Comparison of ENCODE assay signal across 8 cellular contexts in genomic region chr7:151244156-151244870, GRCh38. TPM values are rescaled to one million over a fixed set of nuclear protein-coding genes. Genes with fewer than 3 reads are reported as not detected.
DNase-seq lines count a peak whose midpoint lies in the region; ATAC-seq and TF ChIP-seq lines count a peak whose summit lies in the region.

No MANE protein-coding gene starts in this region.

- H2AFZ ChIP-seq in H9 (ENCODE audit: low read length): no peak overlapping the region

- no peak overlapping the region for H2BK12ac ChIP-seq in H9 (ENCODE audit: insufficient read length, low read depth, low read length)

- no peak overlapping the region for H2AK5ac ChIP-seq in H9 (ENCODE audit: insufficient read length, low read length)

- H3K9me3 Mint-ChIP-seq in CD4-positive, CD25-positive, alpha-beta regulatory T cell: peaks cover 0 to 2% (median 0%) of the 10 kb centered on the region in 7 donors
- H3K9me3 Mint-ChIP-seq in H9: no peaks in the 10 kb centered on the region; a peak in 1 of 5 replicates
- H3K9me3 Mint-ChIP-seq in activated naive CD4-positive, alpha-beta T cell treated with anti-CD3 and anti-CD28 coated beads, Interleukin-2, amount 50 U/mL, for 24 hours: no peaks in the 10 kb centered on the region

- ATAC-seq in CD4-positive, CD25-positive, alpha-beta regulatory T cell (ENCODE audit: low read depth in 2 of 2): no peak
- ATAC-seq in heart right ventricle: no peak

- H4K5ac ChIP-seq in H9 (ENCODE audit: insufficient read length, low read depth, low read length): no peak overlapping the region

- no peak overlapping the region for H3K4ac ChIP-seq in H9 (ENCODE audit: low read depth, low read length)

- H2BK20ac ChIP-seq in H9 (ENCODE audit: low read depth, low read length, poor library complexity, severe bottlenecking): no peak overlapping the region

- H3K4me1 Mint-ChIP-seq in CD4-positive, CD25-positive, alpha-beta regulatory T cell: peaks cover 5 to 50% (median 20%) of the 10 kb centered on the region in 4 donors
- H3K4me1 Mint-ChIP-seq in H9: peaks cover 38 to 47% of the 10 kb centered on the region in 2 experiments
- H3K4me1 Mint-ChIP-seq in activated naive CD4-positive, alpha-beta T cell treated with anti-CD3 and anti-CD28 coated beads, Interleukin-2, amount 50 U/mL, for 24 hours: peaks cover 49% of the 10 kb centered on the region

- peak overlapping the region; percentile 71 to 91 (median 82) for H3K4me3 Mint-ChIP-seq in CD4-positive, CD25-positive, alpha-beta regulatory T cell
- H3K4me3 Mint-ChIP-seq in H9: peak overlapping the region; percentile 52 to 77; a peak in 4 of 5 replicates
- peak overlapping the region; percentile 79 for H3K4me3 Mint-ChIP-seq in activated naive CD4-positive, alpha-beta T cell treated with anti-CD3 and anti-CD28 coated beads, Interleukin-2, amount 50 U/mL, for 24 hours

- no peaks in the 10 kb centered on the region for H3K9me3 ChIP-seq in CD4-positive, CD25-positive, alpha-beta regulatory T cell (ENCODE audit: control insufficient read depth in 2 of 2, low read length in 2 of 2)
- H3K9me3 ChIP-seq in H9 (ENCODE audit: control insufficient read depth, low read depth, low read length): no peaks in the 10 kb centered on the region
- H3K9me3 ChIP-seq in heart right ventricle: no peaks in the 10 kb centered on the region
- H3K9me3 ChIP-seq in sigmoid colon: no peaks in the 10 kb centered on the region

- H3K27me3 Mint-ChIP-seq in CD4-positive, CD25-positive, alpha-beta regulatory T cell: peaks cover 46% of the 10 kb centered on the region
- peaks cover 55% of the 10 kb centered on the region for H3K27me3 Mint-ChIP-seq in H9 (ENCODE audit: low read depth)
- peaks cover 8% of the 10 kb centered on the region for H3K27me3 Mint-ChIP-seq in activated naive CD4-positive, alpha-beta T cell treated with anti-CD3 and anti-CD28 coated beads, Interleukin-2, amount 50 U/mL, for 24 hours

- no peak overlapping the region for H3K18ac ChIP-seq in H9 (ENCODE audit: insufficient read length, low read depth, low read length)

- H3K14ac ChIP-seq in H9 (ENCODE audit: insufficient read depth, low read length): no peak overlapping the region

- peak overlapping the region; percentile 59 for H3K4me2 ChIP-seq in H9 (ENCODE audit: insufficient read depth, insufficient read length, low read length)

- H3K23me2 ChIP-seq in H9 (ENCODE audit: insufficient read length, low read depth, low read length, poor library complexity, severe bottlenecking): peaks cover 10% of the 10 kb centered on the region

- H3K56ac ChIP-seq in H9 (ENCODE audit: insufficient read length, low read depth, low read length): no peak overlapping the region

- no peaks in the 10 kb centered on the region for H3K79me2 ChIP-seq in H9 (ENCODE audit: insufficient read depth, low read length)

- peak; percentile 33 to 74 (median 54) for DNase-seq in CD4-positive, CD25-positive, alpha-beta regulatory T cell
- DNase-seq in H9 (peak; percentile 54), OCI-M2 (lab: John Stamatoyannopoulos, UW; ENCODE audit: unreplicated experiment) (peak; percentile 68), heart right ventricle (no peak), sigmoid colon (no peak), SW480 (ENCODE audit: low spot score) (no peak), cortex of kidney (lab: John Stamatoyannopoulos, UW) (no peak)

- no peak overlapping the region for H3K23ac ChIP-seq in H9 (ENCODE audit: insufficient read length, low read depth, low read length)

- no peak overlapping the region for H3K9ac ChIP-seq in H9 (ENCODE audit: extremely low read depth, insufficient read length, low read length)

- H3K79me1 ChIP-seq in H9 (ENCODE audit: insufficient read depth, low read depth, low read length, poor library complexity, severe bottlenecking): no peaks in the 10 kb centered on the region

- no peak overlapping the region for H3T11ph ChIP-seq in H9 (ENCODE audit: low read length)

- TF ChIP-seq EP300 in sigmoid colon (IDR thresholded peaks at IDR 0.05): no peak

- no peak overlapping the region for H4K8ac ChIP-seq in H9 (replicated peaks; ENCODE audit: insufficient read length, low read depth, low read length)

- no peaks in the 10 kb centered on the region for H4K20me1 ChIP-seq in H9 (ENCODE audit: control insufficient read depth, insufficient read depth, insufficient read length)

- no CpG with 5 or more reads among the region's 13 CpGs for WGBS in H9 (ENCODE audit: extremely low coverage, insufficient read length, low lambda C conversion rate)
- 44% methylated on average over 13 of the region's 13 CpGs for whole genome bisulfite sequencing in heart right ventricle, 2 donors
- 27 to 37% methylated on average over 13 of the region's 13 CpGs for WGBS in sigmoid colon, 2 donors

- H4K91ac ChIP-seq in H9 (ENCODE audit: insufficient read length, low read depth, low read length): no peak overlapping the region

- TF ChIP-seq CTCF in H9 (conservative IDR thresholded peaks at IDR 0.05) (peak; percentile 94), heart right ventricle (IDR thresholded peaks at IDR 0.05) (peak; percentile 68 to 90 (median 86)), sigmoid colon (IDR thresholded peaks at IDR 0.05) (peak; percentile 56 to 91 (median 72))

- no peak overlapping the region for H2BK120ac ChIP-seq in H9 (ENCODE audit: low read depth, low read length, poor library complexity, severe bottlenecking)

- H3K36me3 Mint-ChIP-seq in CD4-positive, CD25-positive, alpha-beta regulatory T cell: no peaks in the 10 kb centered on the region
- peaks cover 0 to 2% (median 2%) of the 10 kb centered on the region in 3 experiments; a peak in 5 of 7 replicates for H3K36me3 Mint-ChIP-seq in H9 (ENCODE audit: insufficient read depth in 1 of 3, low read depth in 3 of 3)
- no peaks in the 10 kb centered on the region for H3K36me3 Mint-ChIP-seq in activated naive CD4-positive, alpha-beta T cell treated with anti-CD3 and anti-CD28 coated beads, Interleukin-2, amount 50 U/mL, for 24 hours

- intact Hi-C loops in heart right ventricle (cut with DNase I) (loop anchor here in 9 of 10 donors (1.0 to 10.0 kb wide), 7 partner anchors 58 to 122 kb away; partner anchors contain the start of gene ASB10 (in 1 of the 9)), sigmoid colon (cut with DNase I) (loop anchor here (1.0 kb wide), 1 partner anchor 59 kb away; no protein-coding TSS in a partner anchor)

- no peak overlapping the region for H3K4me3 ChIP-seq in CD4-positive, CD25-positive, alpha-beta regulatory T cell (ENCODE audit: low read depth, low read length)
- H3K4me3 ChIP-seq in heart right ventricle (peak overlapping the region in 2 of 10 donors; percentile 38 to 41), sigmoid colon (peak overlapping the region in 1 of 4 donors; percentile 52)

- H3K27ac ChIP-seq in CD4-positive, CD25-positive, alpha-beta regulatory T cell (ENCODE audit: insufficient read depth, low read length, poor library complexity, severe bottlenecking): no peak overlapping the region
- H3K27ac ChIP-seq in H9 (ENCODE audit: insufficient read length, low read depth, low read length) (no peak overlapping the region), heart right ventricle (peak overlapping the region in 1 of 10 donors; percentile 35), sigmoid colon (peak overlapping the region in 1 of 4 donors; percentile 94)

- peaks cover 9% of the 10 kb centered on the region for H3K27me3 ChIP-seq in CD4-positive, CD25-positive, alpha-beta regulatory T cell (ENCODE audit: control insufficient read depth, insufficient read depth, low read length)
- H3K27me3 ChIP-seq in H9 (ENCODE audit: insufficient read depth, low read length) (peaks cover 10% of the 10 kb centered on the region; the same call in 1 of the 2 replicates), heart right ventricle (peaks cover 0 to 47% (median 6%) of the 10 kb centered on the region in 7 donors), sigmoid colon (peaks cover 0 to 6% (median 2%) of the 10 kb centered on the region in 3 donors)

- no peak overlapping the region for H3K27ac Mint-ChIP-seq in CD4-positive, CD25-positive, alpha-beta regulatory T cell
- no peak overlapping the region for H3K27ac Mint-ChIP-seq in H9
- H3K27ac Mint-ChIP-seq in activated naive CD4-positive, alpha-beta T cell treated with anti-CD3 and anti-CD28 coated beads, Interleukin-2, amount 50 U/mL, for 24 hours: no peak overlapping the region

- no peak for TF ChIP-seq POLR2A in sigmoid colon (IDR thresholded peaks at IDR 0.05)

- no peaks in the 10 kb centered on the region for H3K36me3 ChIP-seq in CD4-positive, CD25-positive, alpha-beta regulatory T cell (ENCODE audit: control insufficient read depth, insufficient read depth, low read length)
- peaks cover 0 to 38% (median 9%) of the 10 kb centered on the region in 9 donors for H3K36me3 ChIP-seq in heart right ventricle
- peaks cover 0 to 32% (median 23%) of the 10 kb centered on the region in 4 donors for H3K36me3 ChIP-seq in sigmoid colon

- no peak overlapping the region for H2BK5ac ChIP-seq in H9 (ENCODE audit: insufficient read length, low read length)

- no peak overlapping the region for H2BK15ac ChIP-seq in H9 (ENCODE audit: low read depth, low read length)

- peaks cover 50% of the 10 kb centered on the region for H3K4me1 ChIP-seq in CD4-positive, CD25-positive, alpha-beta regulatory T cell (ENCODE audit: control insufficient read depth, insufficient read depth, low read length, poor library complexity, severe bottlenecking)
- H3K4me1 ChIP-seq in H9 (ENCODE audit: insufficient read depth, low read length) (no peaks in the 10 kb centered on the region; the same call in 1 of the 2 replicates), heart right ventricle (peaks cover 16 to 79% (median 61%) of the 10 kb centered on the region in 9 donors), sigmoid colon (peaks cover 0 to 61% (median 55%) of the 10 kb centered on the region in 4 donors)

RNA-seq across cellular contexts. Expression of gene SMARCD3, which starts 4.2 kb away (rescaled TPM):
- 4.7 TPM for total RNA-seq in CD4-positive, CD25-positive, alpha-beta regulatory T cell
- polyA plus RNA-seq in CD4-positive, CD25-positive, alpha-beta regulatory T cell: 1 to 10 TPM; 1.5 to 4.4 (median 2.1) TPM
- 4.7 and 5.0 TPM in 2 replicates for total RNA-seq in H9 (2021)
- total RNA-seq in heart right ventricle: 100 to 1,000 TPM in 5 of 10 donors, 10 to 100 TPM in 5; 78.0 to 119 (median 97.6) TPM
- 100 to 1,000 TPM in 1 of 2 donors, 10 to 100 TPM in 1; 77.7 to 175 TPM for polyA plus RNA-seq in heart right ventricle
- 10 to 100 TPM; 38.8 to 63.1 (median 51.6) TPM for total RNA-seq in sigmoid colon
- polyA plus RNA-seq in sigmoid colon: 10 to 100 TPM in 1 of 3 donors, 1 to 10 TPM in 2; 4.2 to 15.6 (median 9.5) TPM

RNA-seq across cellular contexts. Expression of gene CHPF2, which starts 12.0 kb away (rescaled TPM):
- 38.8 TPM for total RNA-seq in CD4-positive, CD25-positive, alpha-beta regulatory T cell
- polyA plus RNA-seq in CD4-positive, CD25-positive, alpha-beta regulatory T cell: 10 to 100 TPM; 18.8 to 24.8 (median 23.0) TPM
- total RNA-seq in H9 (2021) (25.7 and 28.1 TPM in 2 replicates), heart right ventricle (10 to 100 TPM; 12.1 to 22.4 (median 17.4) TPM), sigmoid colon (10 to 100 TPM; 14.3 to 36.3 (median 18.9) TPM)
- polyA plus RNA-seq in heart right ventricle (10 to 100 TPM; 19.2 to 20.9 TPM), sigmoid colon (10 to 100 TPM in 1 of 3 donors, 1 to 10 TPM in 2; 5.4 to 27.9 (median 5.5) TPM)

RNA-seq across cellular contexts. Expression of gene ABCF2, which starts 17.3 kb away (rescaled TPM):
- total RNA-seq in CD4-positive, CD25-positive, alpha-beta regulatory T cell: 16.3 TPM
- polyA plus RNA-seq in CD4-positive, CD25-positive, alpha-beta regulatory T cell: 10 to 100 TPM; 25.9 to 31.4 (median 29.7) TPM
- total RNA-seq in H9 (2021) (70.1 and 70.5 TPM in 2 replicates), heart right ventricle (10 to 100 TPM; 25.2 to 33.8 (median 29.5) TPM), sigmoid colon (10 to 100 TPM; 25.8 to 34.6 (median 30.2) TPM)
- polyA plus RNA-seq in heart right ventricle (10 to 100 TPM; 13.0 to 35.2 TPM), sigmoid colon (10 to 100 TPM; 18.3 to 34.6 (median 19.8) TPM)

RNA-seq across cellular contexts. Expression of gene H2BK1, which starts 34.0 kb away (rescaled TPM):
- 3.8 TPM for total RNA-seq in CD4-positive, CD25-positive, alpha-beta regulatory T cell
- polyA plus RNA-seq in CD4-positive, CD25-positive, alpha-beta regulatory T cell: not detected
- total RNA-seq in H9 (2021): 0.97 TPM in 1 of 2 replicates, not detected in the other
- total RNA-seq in heart right ventricle: not detected
- polyA plus RNA-seq in heart right ventricle: not detected
- total RNA-seq in sigmoid colon: not detected
- not detected for polyA plus RNA-seq in sigmoid colon

RNA-seq across cellular contexts. Expression of gene ASB10, which starts 57.3 kb away (rescaled TPM):
- not detected for total RNA-seq in CD4-positive, CD25-positive, alpha-beta regulatory T cell
- not detected for polyA plus RNA-seq in CD4-positive, CD25-positive, alpha-beta regulatory T cell
- total RNA-seq in H9 (2021): not detected in 2 replicates
- 10 to 100 TPM; 17.5 to 44.6 (median 29.1) TPM for total RNA-seq in heart right ventricle
- 10 to 100 TPM in 1 of 2 donors, 1 to 10 TPM in 1; 7.2 to 63.4 TPM for polyA plus RNA-seq in heart right ventricle
- not detected for total RNA-seq in sigmoid colon
- polyA plus RNA-seq in sigmoid colon: not detected

Comparison
In these comparisons a context has a peak if more than half of its experiments do, and no peak if none do; other contexts are left out.
1. DNase-seq: peak in CD4-positive, CD25-positive, alpha-beta regulatory T cell (3 of 3), H9 (single experiment) and OCI-M2 (single experiment); none in heart right ventricle (0 of 2), sigmoid colon (single experiment), SW480 (single experiment) and cortex of kidney (single experiment).
2. Peak in every context shown above with its lines, with median percentiles within 50 percentile points of each other: H3K4me3 Mint-ChIP-seq and CTCF ChIP-seq.